ENCODE assay signal across 2 cellular contexts in the genomic region with DNA sequence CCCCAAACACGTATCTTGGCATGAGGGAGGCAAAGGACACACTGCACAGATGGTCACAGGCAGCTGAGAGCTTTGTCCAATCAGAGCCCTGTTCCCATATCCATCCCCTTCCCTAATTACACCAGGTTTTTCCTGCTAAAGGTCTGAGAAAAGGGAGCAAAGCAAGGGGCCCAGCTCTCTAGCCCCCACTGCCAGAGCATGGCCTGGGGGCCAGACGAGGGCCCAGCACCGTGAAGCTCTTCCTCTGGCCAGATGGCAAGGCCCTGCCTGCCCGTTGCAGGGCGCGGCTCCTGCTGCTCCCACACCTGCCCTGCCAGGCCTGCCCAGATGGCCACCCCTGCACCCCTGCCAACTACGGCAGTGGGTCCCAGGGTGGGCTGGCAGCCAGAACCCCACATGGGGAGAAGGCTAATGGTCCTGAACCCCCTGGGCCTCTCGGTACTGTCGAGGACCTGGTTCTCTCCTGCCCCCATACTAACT.
TF ChIP-seq lines count a peak whose summit lies in the region.

No MANE protein-coding gene starts in this region.

TF ChIP-seq in HepG2, 621 proteins besides CTCF, POLR2A, EP300 and RAD21:
- TF ChIP-seq ZNF383 (CRISPR knock-in tag; IDR thresholded peaks at IDR 0.05; ENCODE audit: borderline replicate concordance), result no peak
- 0 out of 2 replicates have a peak, but pooled peaks have one; percentile 19 for TF ChIP-seq RBFOX2 (IDR thresholded peaks at IDR 0.05; ENCODE audit: low read depth, low read length)
- TF ChIP-seq FOXA3 (CRISPR knock-in tag; IDR thresholded peaks at IDR 0.05), result no peak
- TF ChIP-seq, protein P1, sequence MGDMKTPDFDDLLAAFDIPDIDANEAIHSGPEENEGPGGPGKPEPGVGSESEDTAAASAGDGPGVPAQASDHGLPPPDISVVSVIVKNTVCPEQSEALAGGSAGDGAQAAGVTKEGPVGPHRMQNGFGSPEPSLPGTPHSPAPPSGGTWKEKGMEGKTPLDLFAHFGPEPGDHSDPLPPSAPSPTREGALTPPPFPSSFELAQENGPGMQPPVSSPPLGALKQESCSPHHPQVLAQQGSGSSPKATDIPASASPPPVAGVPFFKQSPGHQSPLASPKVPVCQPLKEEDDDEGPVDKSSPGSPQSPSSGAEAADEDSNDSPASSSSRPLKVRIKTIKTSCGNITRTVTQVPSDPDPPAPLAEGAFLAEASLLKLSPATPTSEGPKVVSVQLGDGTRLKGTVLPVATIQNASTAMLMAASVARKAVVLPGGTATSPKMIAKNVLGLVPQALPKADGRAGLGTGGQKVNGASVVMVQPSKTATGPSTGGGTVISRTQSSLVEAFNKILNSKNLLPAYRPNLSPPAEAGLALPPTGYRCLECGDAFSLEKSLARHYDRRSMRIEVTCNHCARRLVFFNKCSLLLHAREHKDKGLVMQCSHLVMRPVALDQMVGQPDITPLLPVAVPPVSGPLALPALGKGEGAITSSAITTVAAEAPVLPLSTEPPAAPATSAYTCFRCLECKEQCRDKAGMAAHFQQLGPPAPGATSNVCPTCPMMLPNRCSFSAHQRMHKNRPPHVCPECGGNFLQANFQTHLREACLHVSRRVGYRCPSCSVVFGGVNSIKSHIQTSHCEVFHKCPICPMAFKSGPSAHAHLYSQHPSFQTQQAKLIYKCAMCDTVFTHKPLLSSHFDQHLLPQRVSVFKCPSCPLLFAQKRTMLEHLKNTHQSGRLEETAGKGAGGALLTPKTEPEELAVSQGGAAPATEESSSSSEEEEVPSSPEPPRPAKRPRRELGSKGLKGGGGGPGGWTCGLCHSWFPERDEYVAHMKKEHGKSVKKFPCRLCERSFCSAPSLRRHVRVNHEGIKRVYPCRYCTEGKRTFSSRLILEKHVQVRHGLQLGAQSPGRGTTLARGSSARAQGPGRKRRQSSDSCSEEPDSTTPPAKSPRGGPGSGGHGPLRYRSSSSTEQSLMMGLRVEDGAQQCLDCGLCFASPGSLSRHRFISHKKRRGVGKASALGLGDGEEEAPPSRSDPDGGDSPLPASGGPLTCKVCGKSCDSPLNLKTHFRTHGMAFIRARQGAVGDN (CRISPR knock-in tag; IDR thresholded peaks at IDR 0.05), result peak; percentile 41; the same call in 1 of the 2 replicates
- no peak for TF ChIP-seq ZKSCAN8 (CRISPR knock-in tag; IDR thresholded peaks at IDR 0.05; ENCODE audit: borderline replicate concordance)

TF ChIP-seq in WTC11, 78 proteins besides CTCF, POLR2A, EP300 and RAD21:
- no peak for TF ChIP-seq ZNF263 (CRISPR knock-in tag; IDR thresholded peaks at IDR 0.05; ENCODE audit: low read depth)
- TF ChIP-seq JUN (CRISPR knock-in tag; IDR thresholded peaks at IDR 0.05), result no peak
- TF ChIP-seq SMAD4 (CRISPR knock-in tag; IDR thresholded peaks at IDR 0.05), result no peak
- TF ChIP-seq, protein P2, sequence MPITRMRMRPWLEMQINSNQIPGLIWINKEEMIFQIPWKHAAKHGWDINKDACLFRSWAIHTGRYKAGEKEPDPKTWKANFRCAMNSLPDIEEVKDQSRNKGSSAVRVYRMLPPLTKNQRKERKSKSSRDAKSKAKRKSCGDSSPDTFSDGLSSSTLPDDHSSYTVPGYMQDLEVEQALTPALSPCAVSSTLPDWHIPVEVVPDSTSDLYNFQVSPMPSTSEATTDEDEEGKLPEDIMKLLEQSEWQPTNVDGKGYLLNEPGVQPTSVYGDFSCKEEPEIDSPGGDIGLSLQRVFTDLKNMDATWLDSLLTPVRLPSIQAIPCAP (CRISPR knock-in tag; IDR thresholded peaks at IDR 0.05), result no peak
- TF ChIP-seq CREM (CRISPR knock-in tag; IDR thresholded peaks at IDR 0.05), result no peak
- TF ChIP-seq, protein P3, sequence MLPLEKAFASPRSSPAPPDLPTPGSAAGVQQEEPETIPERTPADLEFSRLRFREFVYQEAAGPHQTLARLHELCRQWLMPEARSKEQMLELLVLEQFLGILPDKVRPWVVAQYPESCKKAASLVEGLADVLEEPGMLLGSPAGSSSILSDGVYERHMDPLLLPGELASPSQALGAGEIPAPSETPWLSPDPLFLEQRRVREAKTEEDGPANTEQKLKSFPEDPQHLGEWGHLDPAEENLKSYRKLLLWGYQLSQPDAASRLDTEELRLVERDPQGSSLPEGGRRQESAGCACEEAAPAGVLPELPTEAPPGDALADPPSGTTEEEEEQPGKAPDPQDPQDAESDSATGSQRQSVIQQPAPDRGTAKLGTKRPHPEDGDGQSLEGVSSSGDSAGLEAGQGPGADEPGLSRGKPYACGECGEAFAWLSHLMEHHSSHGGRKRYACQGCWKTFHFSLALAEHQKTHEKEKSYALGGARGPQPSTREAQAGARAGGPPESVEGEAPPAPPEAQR (CRISPR knock-in tag; IDR thresholded peaks at IDR 0.05), result no peak
- TF ChIP-seq, protein P4, sequence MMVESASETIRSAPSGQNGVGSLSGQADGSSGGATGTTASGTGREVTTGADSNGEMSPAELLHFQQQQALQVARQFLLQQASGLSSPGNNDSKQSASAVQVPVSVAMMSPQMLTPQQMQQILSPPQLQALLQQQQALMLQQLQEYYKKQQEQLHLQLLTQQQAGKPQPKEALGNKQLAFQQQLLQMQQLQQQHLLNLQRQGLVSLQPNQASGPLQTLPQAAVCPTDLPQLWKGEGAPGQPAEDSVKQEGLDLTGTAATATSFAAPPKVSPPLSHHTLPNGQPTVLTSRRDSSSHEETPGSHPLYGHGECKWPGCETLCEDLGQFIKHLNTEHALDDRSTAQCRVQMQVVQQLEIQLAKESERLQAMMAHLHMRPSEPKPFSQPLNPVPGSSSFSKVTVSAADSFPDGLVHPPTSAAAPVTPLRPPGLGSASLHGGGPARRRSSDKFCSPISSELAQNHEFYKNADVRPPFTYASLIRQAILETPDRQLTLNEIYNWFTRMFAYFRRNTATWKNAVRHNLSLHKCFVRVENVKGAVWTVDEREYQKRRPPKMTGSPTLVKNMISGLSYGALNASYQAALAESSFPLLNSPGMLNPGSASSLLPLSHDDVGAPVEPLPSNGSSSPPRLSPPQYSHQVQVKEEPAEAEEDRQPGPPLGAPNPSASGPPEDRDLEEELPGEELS (CRISPR knock-in tag; IDR thresholded peaks at IDR 0.05), result no peak
- TF ChIP-seq TEAD4 (CRISPR knock-in tag; IDR thresholded peaks at IDR 0.05), result no peak
- TF ChIP-seq MYBL2 (CRISPR knock-in tag; IDR thresholded peaks at IDR 0.05), result no peak
- no peak for TF ChIP-seq NFYB (CRISPR knock-in tag; conservative IDR thresholded peaks at IDR 0.05; ENCODE audit: low read depth)
- TF ChIP-seq JAZF1 (CRISPR knock-in tag; IDR thresholded peaks at IDR 0.05), result no peak
- no peak for TF ChIP-seq CBFB (CRISPR knock-in tag; IDR thresholded peaks at IDR 0.05; ENCODE audit: low read depth)
- TF ChIP-seq, protein P5, sequence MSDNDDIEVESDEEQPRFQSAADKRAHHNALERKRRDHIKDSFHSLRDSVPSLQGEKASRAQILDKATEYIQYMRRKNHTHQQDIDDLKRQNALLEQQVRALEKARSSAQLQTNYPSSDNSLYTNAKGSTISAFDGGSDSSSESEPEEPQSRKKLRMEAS (CRISPR knock-in tag; IDR thresholded peaks at IDR 0.05), result no peak
- TF ChIP-seq, protein P6, sequence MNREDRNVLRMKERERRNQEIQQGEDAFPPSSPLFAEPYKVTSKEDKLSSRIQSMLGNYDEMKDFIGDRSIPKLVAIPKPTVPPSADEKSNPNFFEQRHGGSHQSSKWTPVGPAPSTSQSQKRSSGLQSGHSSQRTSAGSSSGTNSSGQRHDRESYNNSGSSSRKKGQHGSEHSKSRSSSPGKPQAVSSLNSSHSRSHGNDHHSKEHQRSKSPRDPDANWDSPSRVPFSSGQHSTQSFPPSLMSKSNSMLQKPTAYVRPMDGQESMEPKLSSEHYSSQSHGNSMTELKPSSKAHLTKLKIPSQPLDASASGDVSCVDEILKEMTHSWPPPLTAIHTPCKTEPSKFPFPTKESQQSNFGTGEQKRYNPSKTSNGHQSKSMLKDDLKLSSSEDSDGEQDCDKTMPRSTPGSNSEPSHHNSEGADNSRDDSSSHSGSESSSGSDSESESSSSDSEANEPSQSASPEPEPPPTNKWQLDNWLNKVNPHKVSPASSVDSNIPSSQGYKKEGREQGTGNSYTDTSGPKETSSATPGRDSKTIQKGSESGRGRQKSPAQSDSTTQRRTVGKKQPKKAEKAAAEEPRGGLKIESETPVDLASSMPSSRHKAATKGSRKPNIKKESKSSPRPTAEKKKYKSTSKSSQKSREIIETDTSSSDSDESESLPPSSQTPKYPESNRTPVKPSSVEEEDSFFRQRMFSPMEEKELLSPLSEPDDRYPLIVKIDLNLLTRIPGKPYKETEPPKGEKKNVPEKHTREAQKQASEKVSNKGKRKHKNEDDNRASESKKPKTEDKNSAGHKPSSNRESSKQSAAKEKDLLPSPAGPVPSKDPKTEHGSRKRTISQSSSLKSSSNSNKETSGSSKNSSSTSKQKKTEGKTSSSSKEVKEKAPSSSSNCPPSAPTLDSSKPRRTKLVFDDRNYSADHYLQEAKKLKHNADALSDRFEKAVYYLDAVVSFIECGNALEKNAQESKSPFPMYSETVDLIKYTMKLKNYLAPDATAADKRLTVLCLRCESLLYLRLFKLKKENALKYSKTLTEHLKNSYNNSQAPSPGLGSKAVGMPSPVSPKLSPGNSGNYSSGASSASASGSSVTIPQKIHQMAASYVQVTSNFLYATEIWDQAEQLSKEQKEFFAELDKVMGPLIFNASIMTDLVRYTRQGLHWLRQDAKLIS (CRISPR knock-in tag; IDR thresholded peaks at IDR 0.05; ENCODE audit: borderline replicate concordance), result no peak
- TF ChIP-seq, protein P7, sequence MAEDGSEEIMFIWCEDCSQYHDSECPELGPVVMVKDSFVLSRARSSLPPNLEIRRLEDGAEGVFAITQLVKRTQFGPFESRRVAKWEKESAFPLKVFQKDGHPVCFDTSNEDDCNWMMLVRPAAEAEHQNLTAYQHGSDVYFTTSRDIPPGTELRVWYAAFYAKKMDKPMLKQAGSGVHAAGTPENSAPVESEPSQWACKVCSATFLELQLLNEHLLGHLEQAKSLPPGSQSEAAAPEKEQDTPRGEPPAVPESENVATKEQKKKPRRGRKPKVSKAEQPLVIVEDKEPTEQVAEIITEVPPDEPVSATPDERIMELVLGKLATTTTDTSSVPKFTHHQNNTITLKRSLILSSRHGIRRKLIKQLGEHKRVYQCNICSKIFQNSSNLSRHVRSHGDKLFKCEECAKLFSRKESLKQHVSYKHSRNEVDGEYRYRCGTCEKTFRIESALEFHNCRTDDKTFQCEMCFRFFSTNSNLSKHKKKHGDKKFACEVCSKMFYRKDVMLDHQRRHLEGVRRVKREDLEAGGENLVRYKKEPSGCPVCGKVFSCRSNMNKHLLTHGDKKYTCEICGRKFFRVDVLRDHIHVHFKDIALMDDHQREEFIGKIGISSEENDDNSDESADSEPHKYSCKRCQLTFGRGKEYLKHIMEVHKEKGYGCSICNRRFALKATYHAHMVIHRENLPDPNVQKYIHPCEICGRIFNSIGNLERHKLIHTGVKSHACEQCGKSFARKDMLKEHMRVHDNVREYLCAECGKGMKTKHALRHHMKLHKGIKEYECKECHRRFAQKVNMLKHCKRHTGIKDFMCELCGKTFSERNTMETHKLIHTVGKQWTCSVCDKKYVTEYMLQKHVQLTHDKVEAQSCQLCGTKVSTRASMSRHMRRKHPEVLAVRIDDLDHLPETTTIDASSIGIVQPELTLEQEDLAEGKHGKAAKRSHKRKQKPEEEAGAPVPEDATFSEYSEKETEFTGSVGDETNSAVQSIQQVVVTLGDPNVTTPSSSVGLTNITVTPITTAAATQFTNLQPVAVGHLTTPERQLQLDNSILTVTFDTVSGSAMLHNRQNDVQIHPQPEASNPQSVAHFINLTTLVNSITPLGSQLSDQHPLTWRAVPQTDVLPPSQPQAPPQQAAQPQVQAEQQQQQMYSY (CRISPR knock-in tag; IDR thresholded peaks at IDR 0.05), result no peak
- no peak for TF ChIP-seq ZBTB21 (CRISPR knock-in tag; IDR thresholded peaks at IDR 0.05; ENCODE audit: borderline replicate concordance)
- TF ChIP-seq, protein P8, sequence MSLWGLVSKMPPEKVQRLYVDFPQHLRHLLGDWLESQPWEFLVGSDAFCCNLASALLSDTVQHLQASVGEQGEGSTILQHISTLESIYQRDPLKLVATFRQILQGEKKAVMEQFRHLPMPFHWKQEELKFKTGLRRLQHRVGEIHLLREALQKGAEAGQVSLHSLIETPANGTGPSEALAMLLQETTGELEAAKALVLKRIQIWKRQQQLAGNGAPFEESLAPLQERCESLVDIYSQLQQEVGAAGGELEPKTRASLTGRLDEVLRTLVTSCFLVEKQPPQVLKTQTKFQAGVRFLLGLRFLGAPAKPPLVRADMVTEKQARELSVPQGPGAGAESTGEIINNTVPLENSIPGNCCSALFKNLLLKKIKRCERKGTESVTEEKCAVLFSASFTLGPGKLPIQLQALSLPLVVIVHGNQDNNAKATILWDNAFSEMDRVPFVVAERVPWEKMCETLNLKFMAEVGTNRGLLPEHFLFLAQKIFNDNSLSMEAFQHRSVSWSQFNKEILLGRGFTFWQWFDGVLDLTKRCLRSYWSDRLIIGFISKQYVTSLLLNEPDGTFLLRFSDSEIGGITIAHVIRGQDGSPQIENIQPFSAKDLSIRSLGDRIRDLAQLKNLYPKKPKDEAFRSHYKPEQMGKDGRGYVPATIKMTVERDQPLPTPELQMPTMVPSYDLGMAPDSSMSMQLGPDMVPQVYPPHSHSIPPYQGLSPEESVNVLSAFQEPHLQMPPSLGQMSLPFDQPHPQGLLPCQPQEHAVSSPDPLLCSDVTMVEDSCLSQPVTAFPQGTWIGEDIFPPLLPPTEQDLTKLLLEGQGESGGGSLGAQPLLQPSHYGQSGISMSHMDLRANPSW (CRISPR knock-in tag; conservative IDR thresholded peaks at IDR 0.05; ENCODE audit: low read depth), result no peak
- TF ChIP-seq ZNF232 (CRISPR knock-in tag; IDR thresholded peaks at IDR 0.05), result no peak
- TF ChIP-seq GABPB1 (CRISPR knock-in tag; IDR thresholded peaks at IDR 0.05), result no peak
- TF ChIP-seq, protein P9, sequence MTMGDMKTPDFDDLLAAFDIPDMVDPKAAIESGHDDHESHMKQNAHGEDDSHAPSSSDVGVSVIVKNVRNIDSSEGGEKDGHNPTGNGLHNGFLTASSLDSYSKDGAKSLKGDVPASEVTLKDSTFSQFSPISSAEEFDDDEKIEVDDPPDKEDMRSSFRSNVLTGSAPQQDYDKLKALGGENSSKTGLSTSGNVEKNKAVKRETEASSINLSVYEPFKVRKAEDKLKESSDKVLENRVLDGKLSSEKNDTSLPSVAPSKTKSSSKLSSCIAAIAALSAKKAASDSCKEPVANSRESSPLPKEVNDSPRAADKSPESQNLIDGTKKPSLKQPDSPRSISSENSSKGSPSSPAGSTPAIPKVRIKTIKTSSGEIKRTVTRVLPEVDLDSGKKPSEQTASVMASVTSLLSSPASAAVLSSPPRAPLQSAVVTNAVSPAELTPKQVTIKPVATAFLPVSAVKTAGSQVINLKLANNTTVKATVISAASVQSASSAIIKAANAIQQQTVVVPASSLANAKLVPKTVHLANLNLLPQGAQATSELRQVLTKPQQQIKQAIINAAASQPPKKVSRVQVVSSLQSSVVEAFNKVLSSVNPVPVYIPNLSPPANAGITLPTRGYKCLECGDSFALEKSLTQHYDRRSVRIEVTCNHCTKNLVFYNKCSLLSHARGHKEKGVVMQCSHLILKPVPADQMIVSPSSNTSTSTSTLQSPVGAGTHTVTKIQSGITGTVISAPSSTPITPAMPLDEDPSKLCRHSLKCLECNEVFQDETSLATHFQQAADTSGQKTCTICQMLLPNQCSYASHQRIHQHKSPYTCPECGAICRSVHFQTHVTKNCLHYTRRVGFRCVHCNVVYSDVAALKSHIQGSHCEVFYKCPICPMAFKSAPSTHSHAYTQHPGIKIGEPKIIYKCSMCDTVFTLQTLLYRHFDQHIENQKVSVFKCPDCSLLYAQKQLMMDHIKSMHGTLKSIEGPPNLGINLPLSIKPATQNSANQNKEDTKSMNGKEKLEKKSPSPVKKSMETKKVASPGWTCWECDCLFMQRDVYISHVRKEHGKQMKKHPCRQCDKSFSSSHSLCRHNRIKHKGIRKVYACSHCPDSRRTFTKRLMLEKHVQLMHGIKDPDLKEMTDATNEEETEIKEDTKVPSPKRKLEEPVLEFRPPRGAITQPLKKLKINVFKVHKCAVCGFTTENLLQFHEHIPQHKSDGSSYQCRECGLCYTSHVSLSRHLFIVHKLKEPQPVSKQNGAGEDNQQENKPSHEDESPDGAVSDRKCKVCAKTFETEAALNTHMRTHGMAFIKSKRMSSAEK (CRISPR knock-in tag; IDR thresholded peaks at IDR 0.05; ENCODE audit: borderline replicate concordance), result no peak
TF ChIP-seq in WTC11: peak in this region for 0.
